ENCODE assay signal across 33 cellular contexts in the genomic region with DNA sequence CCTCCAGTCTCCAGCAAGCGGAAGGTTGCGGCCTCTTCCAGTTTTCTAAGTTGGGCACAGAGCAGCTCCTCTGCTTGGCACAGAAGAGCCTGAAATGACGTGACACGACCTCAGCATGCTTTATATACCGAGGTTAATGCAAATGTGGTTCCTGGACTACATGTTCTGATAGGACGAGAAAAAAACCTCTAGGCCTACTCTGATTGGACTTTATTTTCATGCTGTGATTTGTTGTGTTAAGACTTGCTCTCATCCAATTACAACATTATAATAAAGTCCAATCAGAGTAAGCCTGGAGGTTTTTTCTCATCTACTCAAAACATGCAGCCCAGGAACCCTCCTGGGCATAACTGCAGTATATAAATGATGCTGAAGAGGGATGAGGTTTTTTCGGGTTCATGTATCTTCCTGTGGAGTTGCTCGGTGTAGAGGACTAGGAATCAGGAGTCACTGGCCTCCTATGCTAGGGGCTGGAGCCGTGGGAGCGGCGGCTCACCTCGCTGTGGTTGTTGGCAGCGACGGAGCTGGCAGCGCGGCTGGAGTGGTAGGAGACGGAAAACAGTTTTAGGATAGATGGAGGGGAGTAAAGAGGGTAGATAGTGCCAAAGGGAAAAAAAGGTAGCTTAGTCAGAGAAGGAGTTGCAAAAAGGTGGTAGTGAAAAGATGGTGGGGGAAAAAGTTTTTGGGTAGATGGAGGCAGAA.
"Had no signal": no experiment of that assay in that cellular context is flagged by ENCODE, and none has a peak within 500 bp of the region (broad histone marks: within the 10 kb centered on the region; RNA-seq: fewer than 3 reads in every experiment).

No MANE protein-coding gene starts in this region.

- H3K4me3 Mint-ChIP-seq: activated B cell treated with CpG ODN at 0.5 μM for 24 hours; activated CD4-positive, alpha-beta memory T cell treated with anti-CD3 and anti-CD28 coated beads for 36 hours; activated CD4-positive, alpha-beta T cell treated with anti-CD3 and anti-CD28 coated beads, Interleukin-2, amount 10 ng/mL, durations not matched to agents 24 days and 14 days; activated CD8-positive, alpha-beta memory T cell treated with anti-CD3 and anti-CD28 coated beads, Interleukin-2, amount 10 ng/mL, durations not matched to agents 7 days and 5 days; activated CD8-positive, alpha-beta T cell treated with anti-CD3 and anti-CD28 coated beads, Interleukin-2, amount 10 ng/mL, durations not matched to agents 7 days and 5 days; activated naive CD4-positive, alpha-beta T cell treated with anti-CD3 and anti-CD28 coated beads, Interleukin-2, amount 10 ng/mL, durations not matched to agents 7 days and 5 days; activated naive CD8-positive, alpha-beta T cell treated with anti-CD3 and anti-CD28 coated beads, Interleukin-2, amount 10 ng/mL, durations not matched to agents 7 days and 5 days; activated T-helper 1 cell treated with anti-CD3 and anti-CD28 coated beads, Interleukin-12 subunit alpha, Interleukin-12 subunit beta, Interleukin-2, Interleukin-4 antibody, amounts not matched to agents 30 ng/mL and 10 ng/mL and 1 ng/mL, durations not matched to agents 14 hours and 24 hours and 36 hours; central memory CD8-positive, alpha-beta T cell; dendritic cell treated with granulocyte-macrophage colony-stimulating factor and Interleukin-4, amounts not matched to agents 40 ng/mL and 50 ng/mL, for 4 days; endodermal cell; T-cell; T-helper 17 cell; T-helper 2 cell treated with Interferon-gamma antibody and Interleukin-4, amounts not matched to agents 5 μg/mL and 100 μg/mL, for 36 hours had no signal

- H3K4me1 Mint-ChIP-seq: activated B cell treated with CpG ODN at 0.5 μM for 24 hours; activated CD4-positive, alpha-beta T cell treated with anti-CD3 and anti-CD28 coated beads, Interleukin-2, amount 10 ng/mL, durations not matched to agents 24 days and 14 days; activated CD8-positive, alpha-beta memory T cell treated with anti-CD3 and anti-CD28 coated beads, Interleukin-2, amount 10 ng/mL, durations not matched to agents 7 days and 5 days; activated naive CD4-positive, alpha-beta T cell treated with anti-CD3 and anti-CD28 coated beads, Interleukin-2, amount 10 ng/mL, durations not matched to agents 7 days and 5 days; activated naive CD8-positive, alpha-beta T cell treated with anti-CD3 and anti-CD28 coated beads, Interleukin-2, amount 10 ng/mL, durations not matched to agents 7 days and 5 days; central memory CD8-positive, alpha-beta T cell; endodermal cell; T-cell; T-helper 17 cell had no signal

- H3K27ac Mint-ChIP-seq: activated B cell treated with CpG ODN at 0.5 μM for 24 hours; activated CD4-positive, alpha-beta memory T cell treated with anti-CD3 and anti-CD28 coated beads for 36 hours; activated CD4-positive, alpha-beta T cell treated with anti-CD3 and anti-CD28 coated beads, Interleukin-2, amount 10 ng/mL, durations not matched to agents 24 days and 14 days; activated CD8-positive, alpha-beta memory T cell treated with anti-CD3 and anti-CD28 coated beads, Interleukin-2, amount 10 ng/mL, durations not matched to agents 7 days and 5 days; activated CD8-positive, alpha-beta T cell treated with anti-CD3 and anti-CD28 coated beads, Interleukin-2, amount 10 ng/mL, durations not matched to agents 7 days and 5 days; activated naive CD4-positive, alpha-beta T cell treated with anti-CD3 and anti-CD28 coated beads, Interleukin-2, amount 10 ng/mL, durations not matched to agents 7 days and 5 days; activated naive CD4-positive, alpha-beta T cell treated with anti-CD3 and anti-CD28 coated beads, Interleukin-2, amount 50 U/mL, for 72 hours; activated naive CD8-positive, alpha-beta T cell treated with anti-CD3 and anti-CD28 coated beads, Interleukin-2, amount 10 ng/mL, durations not matched to agents 7 days and 5 days; activated T-helper 1 cell treated with anti-CD3 and anti-CD28 coated beads, Interleukin-12 subunit alpha, Interleukin-12 subunit beta, Interleukin-2, Interleukin-4 antibody, amounts not matched to agents 30 ng/mL and 10 ng/mL and 1 ng/mL, durations not matched to agents 14 hours and 24 hours and 36 hours; activated T-helper 2 cell treated with anti-CD3 and anti-CD28 coated beads, Interferon-gamma antibody, Interleukin-2, Interleukin-4, amounts not matched to agents 10 μg/mL and 5 μg/mL and 100 μg/mL, durations not matched to agents 14 hours and 24 hours and 36 hours; dendritic cell treated with granulocyte-macrophage colony-stimulating factor and Interleukin-4, amounts not matched to agents 40 ng/mL and 50 ng/mL, for 4 days; endodermal cell; T-cell; T-helper 17 cell; T-helper 2 cell treated with Interferon-gamma antibody and Interleukin-4, amounts not matched to agents 5 μg/mL and 100 μg/mL, for 36 hours had no signal

- FAIRE-seq: astrocyte, bronchial epithelial cell had no signal

- H3K36me3 Mint-ChIP-seq: activated CD8-positive, alpha-beta memory T cell treated with anti-CD3 and anti-CD28 coated beads, Interleukin-2, amount 10 ng/mL, durations not matched to agents 7 days and 5 days; activated naive CD4-positive, alpha-beta T cell treated with anti-CD3 and anti-CD28 coated beads, Interleukin-2, amount 10 ng/mL, durations not matched to agents 7 days and 5 days; activated naive CD8-positive, alpha-beta T cell treated with anti-CD3 and anti-CD28 coated beads, Interleukin-2, amount 10 ng/mL, durations not matched to agents 7 days and 5 days; T-cell had no signal

- DNase-seq: activated B cell treated with CpG ODN at 0.5 μM for 24 hours; activated CD4-positive, alpha-beta memory T cell treated with anti-CD3 and anti-CD28 coated beads for 36 hours; activated CD4-positive, alpha-beta T cell treated with anti-CD3 and anti-CD28 coated beads, Interleukin-2, amount 10 ng/mL, durations not matched to agents 24 days and 14 days; activated CD8-positive, alpha-beta memory T cell treated with anti-CD3 and anti-CD28 coated beads, Interleukin-2, amount 10 ng/mL, durations not matched to agents 7 days and 5 days; activated CD8-positive, alpha-beta memory T cell treated with anti-CD3 and anti-CD28 coated beads, Interleukin-2, amount 50 U/mL, for 4 hours; activated CD8-positive, alpha-beta T cell treated with anti-CD3 and anti-CD28 coated beads, Interleukin-2, amount 10 ng/mL, durations not matched to agents 7 days and 5 days; activated effector memory CD4-positive, alpha-beta T cell treated with anti-CD3 and anti-CD28 coated beads, Interleukin-2, amount 50 U/mL, for 16 hours; activated naive CD4-positive, alpha-beta T cell treated with anti-CD3 and anti-CD28 coated beads, Interleukin-2, amount 10 ng/mL, durations not matched to agents 7 days and 5 days; activated naive CD8-positive, alpha-beta T cell treated with anti-CD3 and anti-CD28 coated beads, Interleukin-2, amount 10 ng/mL, durations not matched to agents 7 days and 5 days; activated T-cell treated with anti-CD3 and anti-CD28 coated beads, Interleukin-2, amount 50 U/mL, for 1 hour; activated T-cell treated with anti-CD3 and anti-CD28 coated beads, Interleukin-2, amount 50 U/mL, for 48 hours; anterior cingulate cortex; brain microvascular endothelial cell; dorsolateral prefrontal cortex; effector memory CD4-positive, alpha-beta T cell; endodermal cell; erythroblast; foreskin keratinocyte; gastrocnemius medialis; glutamatergic neuron; SW 1271; T-cell; T-helper 17 cell; T1000; WERI-Rb-1 had no signal

- H3K27me3 Mint-ChIP-seq: activated B cell treated with CpG ODN at 0.5 μM for 24 hours; activated CD4-positive, alpha-beta memory T cell treated with anti-CD3 and anti-CD28 coated beads for 36 hours; activated CD4-positive, alpha-beta T cell treated with anti-CD3 and anti-CD28 coated beads, Interleukin-2, amount 10 ng/mL, durations not matched to agents 24 days and 14 days; activated CD8-positive, alpha-beta memory T cell treated with anti-CD3 and anti-CD28 coated beads, Interleukin-2, amount 10 ng/mL, durations not matched to agents 7 days and 5 days; activated naive CD4-positive, alpha-beta T cell treated with anti-CD3 and anti-CD28 coated beads, Interleukin-2, amount 10 ng/mL, durations not matched to agents 7 days and 5 days; activated naive CD8-positive, alpha-beta T cell treated with anti-CD3 and anti-CD28 coated beads, Interleukin-2, amount 10 ng/mL, durations not matched to agents 7 days and 5 days; central memory CD8-positive, alpha-beta T cell; dendritic cell treated with granulocyte-macrophage colony-stimulating factor and Interleukin-4, amounts not matched to agents 40 ng/mL and 50 ng/mL, for 4 days; T-cell; T-helper 17 cell had no signal
